ENCODE assay signal across 8 cellular contexts in the genomic region with DNA sequence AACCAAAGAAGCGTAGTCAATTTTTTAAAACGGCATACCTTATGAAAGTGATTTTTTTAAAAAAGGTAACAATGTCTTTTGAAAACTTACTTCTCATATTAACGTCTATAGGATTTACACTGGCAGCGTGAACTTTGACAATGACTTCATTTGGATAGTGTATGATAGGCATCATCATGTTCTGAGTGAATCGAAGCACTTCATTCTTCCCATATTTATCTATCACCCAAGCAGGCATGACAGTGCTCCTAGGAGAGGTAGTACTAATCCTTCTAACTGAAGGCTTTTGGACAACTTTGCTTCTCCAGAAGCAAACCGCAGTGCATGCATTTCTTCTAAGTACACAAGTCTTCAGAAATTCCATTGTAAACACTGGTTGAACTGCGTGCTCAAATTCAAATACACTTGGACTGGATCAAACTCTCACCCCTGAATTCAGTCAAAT. TPM values are rescaled to one million over a fixed set of nuclear protein-coding genes. Genes with fewer than 3 reads are reported as not detected.
A peak's percentile ranks its signal among the peaks of the same experiment; 100 is the strongest.
DNase-seq lines count a peak whose midpoint lies in the region; ATAC-seq, FAIRE-seq and TF ChIP-seq lines count a peak whose summit lies in the region.

No MANE protein-coding gene starts in this region.

- H2BK120ac ChIP-seq in mesendoderm (ENCODE audit: low read depth, low read length): no peak overlapping the region

- H3K18ac ChIP-seq in mesendoderm (ENCODE audit: low read length): no peak overlapping the region

- no peaks in the 10 kb centered on the region for H3K79me1 ChIP-seq in mesendoderm (ENCODE audit: low read length)

- no peak overlapping the region for H4K8ac ChIP-seq in mesendoderm (ENCODE audit: low read depth, low read length)

- peak overlapping the region; percentile 97 for H4K5ac ChIP-seq in mesendoderm (ENCODE audit: low read length)

- H3K56ac ChIP-seq in mesendoderm (ENCODE audit: low read length): peak overlapping the region; percentile 85

- FAIRE-seq in bronchial epithelial cell (lab: Jason Lieb, UNC): no peak

- H3K36me3 ChIP-seq in bronchial epithelial cell (ENCODE audit: control insufficient read depth, insufficient read depth, low read length): no peaks in the 10 kb centered on the region
- H3K36me3 ChIP-seq in mesendoderm (ENCODE audit: control insufficient read depth, insufficient read depth, low read length): no peaks in the 10 kb centered on the region
- no peaks in the 10 kb centered on the region for H3K36me3 ChIP-seq in uterus

- no peak overlapping the region for H2BK5ac ChIP-seq in mesendoderm (ENCODE audit: low read length)

- no peak overlapping the region for H3K23ac ChIP-seq in mesendoderm (ENCODE audit: low read length)

- H3K79me2 ChIP-seq in mesendoderm (ENCODE audit: control insufficient read depth, insufficient read depth, low read length): peaks cover 12% of the 10 kb centered on the region

- no peak overlapping the region for H2BK15ac ChIP-seq in mesendoderm (replicated peaks; ENCODE audit: low read depth)

- intact Hi-C loops in uterus (cut with DNase I; ENCODE audit: low total_unique reads): no loop called here

- peak overlapping the region; percentile 94 for H3K4me3 ChIP-seq in AG09309 (ENCODE audit: control insufficient read depth, low read depth, low read length)
- peak overlapping the region; percentile 97 for H3K4me3 ChIP-seq in Jurkat, Clone E6-1 (ENCODE audit: low read length)
- H3K4me3 ChIP-seq in bronchial epithelial cell (ENCODE audit: low read depth, low read length): peak overlapping the region; percentile 73
- H3K4me3 ChIP-seq in mesendoderm (ENCODE audit: low read length): peak overlapping the region; percentile 75
- H3K4me3 ChIP-seq in uterus: peak overlapping the region; percentile 72 to 82

- no CpG with 5 or more reads among the region's 7 CpGs for WGBS in mesendoderm (ENCODE audit: extremely low coverage, insufficient coverage, low lambda C conversion rate)

- DNase-seq in AG09309 (ENCODE audit: low read depth) (no peak), bronchial epithelial cell (ENCODE audit: low read depth) (peak; percentile 16), mesendoderm (peak; percentile 7), uterus (no peak), NCI-H2081 (lab: John Stamatoyannopoulos, UW) (no peak)
- no peak for DNase-seq in Jurkat, Clone E6-1 (ENCODE audit: low read depth, low spot score)

- no peak overlapping the region for H2AK5ac ChIP-seq in mesendoderm (ENCODE audit: low read length)

- no peaks in the 10 kb centered on the region for H3K4me1 ChIP-seq in mesendoderm (ENCODE audit: control insufficient read depth, low read depth, low read length)
- no peaks in the 10 kb centered on the region for H3K4me1 ChIP-seq in uterus

- TF ChIP-seq POLR2A in uterus (IDR thresholded peaks at IDR 0.05): no peak

- ATAC-seq in GM19328 (IDR thresholded peaks at IDR 0.05; ENCODE audit: unreplicated experiment) (peak; percentile 1), HG02981 (IDR thresholded peaks at IDR 0.05; ENCODE audit: unreplicated experiment) (no peak)

- H3K27ac ChIP-seq in mesendoderm (ENCODE audit: low read depth, low read length): no peak overlapping the region
- peak overlapping the region; percentile 66 to 73 for H3K27ac ChIP-seq in uterus

- H3K4ac ChIP-seq in mesendoderm (ENCODE audit: low read depth, low read length): no peak overlapping the region

- H3K9me3 ChIP-seq in uterus: no peaks in the 10 kb centered on the region

- H3K4me2 ChIP-seq in mesendoderm (ENCODE audit: low read length): peak overlapping the region; percentile 58

- TF ChIP-seq CTCF in AG09309 (IDR thresholded peaks at IDR 0.05; ENCODE audit: control insufficient read depth, insufficient read depth, low read depth, low read length, missing control alignments) (no peak), bronchial epithelial cell (IDR thresholded peaks at IDR 0.05; ENCODE audit: insufficient read depth, low read length, severe bottlenecking) (no peak), uterus (IDR thresholded peaks at IDR 0.05) (no peak)

- H3K27me3 ChIP-seq in bronchial epithelial cell (ENCODE audit: control insufficient read depth, insufficient read depth, low read length) (no peaks in the 10 kb centered on the region), mesendoderm (ENCODE audit: insufficient read depth, low read length, poor library complexity) (no peaks in the 10 kb centered on the region), uterus (no peaks in the 10 kb centered on the region)

- H3K9ac ChIP-seq in mesendoderm (ENCODE audit: low read length): peak overlapping the region; percentile 79

RNA-seq across cellular contexts. Expression of a gene that starts 0.6 kb away (rescaled TPM):
- 18.7 TPM for polyA plus RNA-seq in Jurkat, Clone E6-1 (2012; ENCODE audit: insufficient read depth, insufficient read length)
- total RNA-seq in bronchial epithelial cell (6.8 and 7.6 TPM in 2 replicates), uterus (1 to 10 TPM in 3 of 4 donors, not detected in 1; 2.0 to 5.9 (median 5.8) TPM)
- 8.6 TPM for polyA plus RNA-seq in mesendoderm (2013, experiment 1 of 2)
- polyA plus RNA-seq in mesendoderm (2013, experiment 2 of 2): 7.6 TPM

RNA-seq across cellular contexts. Expression of a gene that starts 0.7 kb away (rescaled TPM):
- polyA plus RNA-seq in Jurkat, Clone E6-1 (2012; ENCODE audit: insufficient read depth, insufficient read length): 19.7 TPM
- total RNA-seq in bronchial epithelial cell (13.4 and 22.6 TPM in 2 replicates), uterus (10 to 100 TPM; 10.9 to 22.0 (median 13.3) TPM)
- 10.1 TPM for polyA plus RNA-seq in mesendoderm (2013, experiment 1 of 2)
- polyA plus RNA-seq in mesendoderm (2013, experiment 2 of 2): 10.2 TPM

Comparison
In these comparisons a context has a peak if more than half of its experiments do, and no peak if none do; other contexts are left out.
1. DNase-seq: peak in bronchial epithelial cell (single experiment) and mesendoderm (single experiment); none in AG09309 (single experiment), Jurkat, Clone E6-1 (single experiment), uterus (0 of 2) and NCI-H2081 (0 of 2).
2. Peak in every context shown above with its lines, with median percentiles within 50 percentile points of each other: H3K4me3 ChIP-seq.